ENCODE assay signal across 20 cellular contexts in the genomic region with DNA sequence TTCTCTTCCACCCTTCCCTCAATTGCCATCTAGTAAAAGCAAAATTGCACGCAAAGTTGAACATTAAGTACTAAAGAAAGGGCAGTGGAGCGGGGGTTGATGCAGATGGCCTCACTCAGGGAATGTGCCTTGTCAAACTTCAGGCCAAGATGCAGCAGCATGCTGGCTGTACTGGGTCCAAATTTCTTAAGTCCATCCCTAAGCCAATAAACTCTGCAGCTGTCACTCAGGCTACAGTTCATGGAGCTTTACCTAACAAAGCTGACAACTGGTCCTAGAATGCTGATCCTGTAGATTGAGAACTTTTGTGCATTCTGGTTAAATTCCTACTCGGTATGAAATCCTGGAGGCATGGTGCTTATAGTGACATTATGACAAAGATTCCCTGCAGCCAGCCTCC.
A peak's percentile ranks its signal among the peaks of the same experiment; 100 is the strongest.
DNase-seq lines count a peak whose midpoint lies in the region; ATAC-seq, FAIRE-seq and TF ChIP-seq lines count a peak whose summit lies in the region.
"Had no signal": no experiment of that assay in that cellular context is flagged by ENCODE, and none has a peak within 500 bp of the region (broad histone marks: within the 10 kb centered on the region; RNA-seq: fewer than 3 reads in every experiment).

No MANE protein-coding gene starts in this region.

- no peak overlapping the region for H3K27ac ChIP-seq in CD4-positive, CD25-positive, alpha-beta regulatory T cell (ENCODE audit: insufficient read depth, low read length, poor library complexity, severe bottlenecking)
- H3K27ac ChIP-seq: body of pancreas, PC-9 had no signal

- peak; percentile 48 for FAIRE-seq in GM12892 (lab: Jason Lieb, UNC)
- FAIRE-seq: keratinocyte had no signal

- H3K27me3 Mint-ChIP-seq in CD4-positive, CD25-positive, alpha-beta regulatory T cell, result peaks cover 5% of the 10 kb centered on the region
- no peaks in the 10 kb centered on the region for H3K27me3 Mint-ChIP-seq in central memory CD8-positive, alpha-beta T cell
- H3K27me3 Mint-ChIP-seq in naive B cell, result no peaks in the 10 kb centered on the region

- H3K27ac Mint-ChIP-seq in CD4-positive, CD25-positive, alpha-beta regulatory T cell, result peak overlapping the region; percentile 16 to 74 (median 25)
- peak overlapping the region; percentile 8 for H3K27ac Mint-ChIP-seq in central memory CD8-positive, alpha-beta T cell (ENCODE audit: low read depth)
- peak overlapping the region; percentile 74 to 96 (median 84) for H3K27ac Mint-ChIP-seq in naive B cell

- peaks cover 88% of the 10 kb centered on the region for H3K4me1 ChIP-seq in CD4-positive, CD25-positive, alpha-beta regulatory T cell (ENCODE audit: control insufficient read depth, insufficient read depth, low read length, poor library complexity, severe bottlenecking)
- H3K4me1 ChIP-seq: BE2C, HAP-1 had no signal

- peak overlapping the region in 3 of 4 donors; percentile 56 to 73 (median 65) for H3K4me3 Mint-ChIP-seq in CD4-positive, CD25-positive, alpha-beta regulatory T cell
- H3K4me3 Mint-ChIP-seq in central memory CD8-positive, alpha-beta T cell, result no peak overlapping the region
- H3K4me3 Mint-ChIP-seq in naive B cell, result peak overlapping the region; percentile 41 to 84 (median 76)

- TF ChIP-seq POLR2A in GM12892 (IDR thresholded peaks at IDR 0.05; ENCODE audit: low read depth, low read length), result no peak

- H3K36me3 ChIP-seq in CD4-positive, CD25-positive, alpha-beta regulatory T cell (ENCODE audit: control insufficient read depth, insufficient read depth, low read length), result peaks cover 3% of the 10 kb centered on the region
- H3K36me3 ChIP-seq: BE2C, HAP-1 had no signal

- no peak for ATAC-seq in CD4-positive, CD25-positive, alpha-beta regulatory T cell (ENCODE audit: low read depth in 2 of 2)
- no peak for ATAC-seq in central memory CD8-positive, alpha-beta T cell (replicated peaks; ENCODE audit: extremely low read depth, poor library complexity, severe bottlenecking)
- no peak for ATAC-seq in naive B cell (ENCODE audit: low read depth in 2 of 2)
- ATAC-seq in GM21529 (IDR thresholded peaks at IDR 0.05; ENCODE audit: unreplicated experiment), result no peak
- ATAC-seq: body of pancreas, esophagus mucosa, SK-N-SH treated with all-trans-retinoic acid at 6 μM for 48 hours had no signal

- H3K4me3 ChIP-seq in CD4-positive, CD25-positive, alpha-beta regulatory T cell (ENCODE audit: low read depth, low read length), result peak overlapping the region; percentile 29
- H3K4me3 ChIP-seq: body of pancreas, HAP-1, PC-9 had no signal

- peaks cover 67 to 97% (median 87%) of the 10 kb centered on the region in 4 donors for H3K4me1 Mint-ChIP-seq in CD4-positive, CD25-positive, alpha-beta regulatory T cell
- H3K4me1 Mint-ChIP-seq in central memory CD8-positive, alpha-beta T cell, result peaks cover 90% of the 10 kb centered on the region
- H3K4me1 Mint-ChIP-seq in naive B cell, result peaks cover 86 to 99% (median 97%) of the 10 kb centered on the region in 3 donors

- peaks cover 0 to under 1% of the 10 kb centered on the region in 2 experiments for H3K9me3 ChIP-seq in CD4-positive, CD25-positive, alpha-beta regulatory T cell (ENCODE audit: control insufficient read depth in 2 of 2, low read length in 2 of 2)
- H3K9me3 ChIP-seq: BE2C, body of pancreas, HAP-1 had no signal

- H3K27me3 ChIP-seq in CD4-positive, CD25-positive, alpha-beta regulatory T cell (ENCODE audit: control insufficient read depth, insufficient read depth, low read length), result no peaks in the 10 kb centered on the region
- H3K27me3 ChIP-seq: BE2C, body of pancreas had no signal

- no peak for DNase-seq in CD4-positive, CD25-positive, alpha-beta regulatory T cell
- DNase-seq in GM12892 (ENCODE audit: insufficient read length), result no peak
- DNase-seq in central memory CD8-positive, alpha-beta T cell (ENCODE audit: low spot score in 2 of 2), result no peak
- DNase-seq in naive B cell, result no peak
- DNase-seq in stimulated activated CD4-positive, alpha-beta T cell treated with anti-CD3 and anti-CD28 coated beads, Interleukin-2, amount 100 ng/mL, for 24 hours, result no peak
- no peak for DNase-seq in activated CD8-positive, alpha-beta memory T cell treated with anti-CD3 and anti-CD28 coated beads, Interleukin-2, amount 50 U/mL, for 4 hours
- DNase-seq: activated gamma-delta T cell, BE2C, body of pancreas, dermis blood vessel endothelial cell, EL, head of caudate nucleus, NCI-H187, NCI-H510A, PC-9 had no signal

- H3K36me3 Mint-ChIP-seq in CD4-positive, CD25-positive, alpha-beta regulatory T cell, result peaks cover 16% of the 10 kb centered on the region
- H3K36me3 Mint-ChIP-seq in central memory CD8-positive, alpha-beta T cell (ENCODE audit: insufficient read depth), result peaks cover 9% of the 10 kb centered on the region
- H3K36me3 Mint-ChIP-seq in naive B cell, result peaks cover 5 to 8% of the 10 kb centered on the region in 2 donors

- peaks cover 0 to 1% (median 0%) of the 10 kb centered on the region in 7 donors for H3K9me3 Mint-ChIP-seq in CD4-positive, CD25-positive, alpha-beta regulatory T cell
- no peaks in the 10 kb centered on the region for H3K9me3 Mint-ChIP-seq in central memory CD8-positive, alpha-beta T cell
- H3K9me3 Mint-ChIP-seq in naive B cell, result peaks cover 0 to 8% (median 2%) of the 10 kb centered on the region in 7 donors

Comparison
In these comparisons a context has a peak if more than half of its experiments do, and no peak if none do; other contexts are left out.
1. H3K27ac Mint-ChIP-seq: peak in every context shown above with its lines; median percentile 84 in naive B cell; 25 in CD4-positive, CD25-positive, alpha-beta regulatory T cell; 8 in central memory CD8-positive, alpha-beta T cell.